In the genomic region with DNA sequence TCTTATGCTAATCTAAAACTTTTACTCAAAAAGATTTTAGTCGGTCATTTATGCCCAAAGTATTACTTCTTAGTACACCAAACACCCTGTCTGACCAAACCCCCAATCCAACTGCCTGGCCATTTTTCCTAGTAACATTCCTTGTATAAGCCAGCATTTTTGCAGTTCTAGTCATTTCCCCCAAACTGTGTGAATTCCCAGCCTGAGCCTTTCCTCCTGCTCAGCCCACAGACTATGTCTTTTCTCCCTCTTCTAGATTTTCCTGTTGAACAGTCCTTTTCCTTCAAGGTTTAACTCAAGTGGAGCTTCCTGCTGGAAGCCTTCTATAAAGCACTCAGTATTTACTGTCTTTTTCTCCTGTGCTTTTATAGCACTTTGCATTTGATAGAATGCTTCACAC, we compare ENCODE assay signal across 2 cellular contexts.
TF ChIP-seq lines count a peak whose summit lies in the region.

No MANE protein-coding gene starts in this region.

TF ChIP-seq in IMR-90, 13 proteins besides CTCF, POLR2A, EP300 and RAD21:
- TF ChIP-seq, protein P1, sequence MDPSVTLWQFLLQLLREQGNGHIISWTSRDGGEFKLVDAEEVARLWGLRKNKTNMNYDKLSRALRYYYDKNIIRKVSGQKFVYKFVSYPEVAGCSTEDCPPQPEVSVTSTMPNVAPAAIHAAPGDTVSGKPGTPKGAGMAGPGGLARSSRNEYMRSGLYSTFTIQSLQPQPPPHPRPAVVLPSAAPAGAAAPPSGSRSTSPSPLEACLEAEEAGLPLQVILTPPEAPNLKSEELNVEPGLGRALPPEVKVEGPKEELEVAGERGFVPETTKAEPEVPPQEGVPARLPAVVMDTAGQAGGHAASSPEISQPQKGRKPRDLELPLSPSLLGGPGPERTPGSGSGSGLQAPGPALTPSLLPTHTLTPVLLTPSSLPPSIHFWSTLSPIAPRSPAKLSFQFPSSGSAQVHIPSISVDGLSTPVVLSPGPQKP (IDR thresholded peaks at IDR 0.05; ENCODE audit: borderline replicate concordance, low read depth, low read length): no peak
- TF ChIP-seq SMC3 (IDR thresholded peaks at IDR 0.05; ENCODE audit: low read depth, low read length) (no peak), MXI1 (IDR thresholded peaks at IDR 0.05; ENCODE audit: borderline replicate concordance, low read depth, low read length) (no peak), BHLHE40 (IDR thresholded peaks at IDR 0.05; ENCODE audit: low read depth, low read length) (no peak), NFE2L2 (IDR thresholded peaks at IDR 0.05; ENCODE audit: low read depth, low read length) (no peak), RFX5 (IDR thresholded peaks at IDR 0.05; ENCODE audit: low read depth, low read length) (no peak), MAFK (IDR thresholded peaks at IDR 0.05; ENCODE audit: low read depth, low read length) (no peak), MAZ (IDR thresholded peaks at IDR 0.05; ENCODE audit: borderline replicate concordance, low read depth, low read length) (no peak), CEBPB (IDR thresholded peaks at IDR 0.05; ENCODE audit: low read depth, low read length) (no peak), FOS (IDR thresholded peaks at IDR 0.05; ENCODE audit: low read depth, low read length) (no peak)
- TF ChIP-seq, protein P2, sequence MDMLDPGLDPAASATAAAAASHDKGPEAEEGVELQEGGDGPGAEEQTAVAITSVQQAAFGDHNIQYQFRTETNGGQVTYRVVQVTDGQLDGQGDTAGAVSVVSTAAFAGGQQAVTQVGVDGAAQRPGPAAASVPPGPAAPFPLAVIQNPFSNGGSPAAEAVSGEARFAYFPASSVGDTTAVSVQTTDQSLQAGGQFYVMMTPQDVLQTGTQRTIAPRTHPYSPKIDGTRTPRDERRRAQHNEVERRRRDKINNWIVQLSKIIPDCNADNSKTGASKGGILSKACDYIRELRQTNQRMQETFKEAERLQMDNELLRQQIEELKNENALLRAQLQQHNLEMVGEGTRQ (IDR thresholded peaks at IDR 0.05; ENCODE audit: low read depth, low read length): no peak

TF ChIP-seq in GM12891, 5 proteins besides CTCF, POLR2A, EP300 and RAD21:
- TF ChIP-seq SPI1 (IDR thresholded peaks at IDR 0.05; ENCODE audit: low read depth, low read length) (no peak), PAX5 (IDR thresholded peaks at IDR 0.05; ENCODE audit: insufficient read depth, low read length, severe bottlenecking) (no peak), POU2F2 (IDR thresholded peaks at IDR 0.05; ENCODE audit: low read depth, low read length) (no peak), POLR2AphosphoS5 (IDR thresholded peaks at IDR 0.05; ENCODE audit: low read depth, low read length) (no peak), TAF1 (IDR thresholded peaks at IDR 0.05; ENCODE audit: low read depth, low read length) (no peak)
TF ChIP-seq in GM12891: peak in this region for 0.
